ENCODE assay signal across 14 cellular contexts in the genomic region with DNA sequence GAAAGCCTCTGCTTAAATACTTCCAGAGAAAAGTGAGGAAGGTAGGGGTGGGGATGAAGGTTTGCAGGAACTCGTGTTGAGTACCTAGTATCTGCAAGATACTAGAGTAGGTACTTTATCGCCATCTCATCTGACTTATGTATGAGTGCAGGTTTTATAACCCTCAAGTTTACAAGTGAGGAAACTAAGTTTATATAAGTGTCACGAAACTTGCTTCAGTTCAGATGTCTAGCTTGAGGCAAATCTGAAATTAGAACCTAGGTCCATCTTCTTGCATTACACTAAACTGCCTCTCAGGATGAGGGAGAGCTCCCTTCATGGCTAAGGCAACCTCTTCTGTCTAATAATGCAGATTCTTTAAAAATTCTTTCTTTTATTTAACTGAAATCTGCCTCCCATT.
"Had no signal": no experiment of that assay in that cellular context is flagged by ENCODE, and none has a peak within 500 bp of the region (broad histone marks: within the 10 kb centered on the region; RNA-seq: fewer than 3 reads in every experiment).

No MANE protein-coding gene starts in this region.

- ATAC-seq: activated CD4-positive, CD25-positive, alpha-beta regulatory T cell treated with anti-CD3 and anti-CD28 coated beads, Interleukin-2, amount 50 U/mL, for 24 hours had no signal

- H3K4me3 Mint-ChIP-seq: activated T-helper 1 cell treated with anti-CD3 and anti-CD28 coated beads, Interleukin-12 subunit alpha, Interleukin-12 subunit beta, Interleukin-2, Interleukin-4 antibody, amounts not matched to agents 30 ng/mL and 10 ng/mL and 1 ng/mL, durations not matched to agents 14 hours and 24 hours and 36 hours; T-helper 2 cell treated with Interferon-gamma antibody and Interleukin-4, amounts not matched to agents 5 μg/mL and 100 μg/mL, for 36 hours had no signal

- H3K9me3 ChIP-seq: ascending aorta, ovary, suprapubic skin had no signal

- H3K27ac Mint-ChIP-seq: activated T-helper 1 cell treated with anti-CD3 and anti-CD28 coated beads, Interleukin-12 subunit alpha, Interleukin-12 subunit beta, Interleukin-2, Interleukin-4 antibody, amounts not matched to agents 30 ng/mL and 10 ng/mL and 1 ng/mL, durations not matched to agents 14 hours and 24 hours and 36 hours; T-helper 2 cell treated with Interferon-gamma antibody and Interleukin-4, amounts not matched to agents 5 μg/mL and 100 μg/mL, for 36 hours had no signal

- H3K36me3 ChIP-seq: ascending aorta, ovary, suprapubic skin had no signal

- DNase-seq: activated CD4-positive, alpha-beta T cell treated with anti-CD3 and anti-CD28 coated beads, Interleukin-2, amount 50 U/mL, for 1 hour; activated CD8-positive, alpha-beta memory T cell treated with anti-CD3 and anti-CD28 coated beads for 24 hours; activated naive CD4-positive, alpha-beta T cell treated with Interleukin-2 at 50 U/mL for 16 hours; kidney glomerular epithelial cell; ovary; small intestine; stimulated activated CD4-positive, alpha-beta T cell treated with anti-CD3 and anti-CD28 coated beads, Interleukin-4, amount 100 ng/mL, for 24 hours; stimulated activated naive CD4-positive, alpha-beta T cell had no signal

- H3K27ac ChIP-seq: ovary, suprapubic skin had no signal

- H3K4me3 ChIP-seq: lung, ovary, suprapubic skin had no signal

- H3K27me3 ChIP-seq: ascending aorta, ovary, suprapubic skin had no signal

- H3K9me3 Mint-ChIP-seq: activated T-helper 1 cell treated with anti-CD3 and anti-CD28 coated beads, Interleukin-12 subunit alpha, Interleukin-12 subunit beta, Interleukin-2, Interleukin-4 antibody, amounts not matched to agents 30 ng/mL and 10 ng/mL and 1 ng/mL, durations not matched to agents 14 hours and 24 hours and 36 hours; T-helper 2 cell treated with Interferon-gamma antibody and Interleukin-4, amounts not matched to agents 5 μg/mL and 100 μg/mL, for 36 hours had no signal
